Comparison of ENCODE assay signal across 27 cellular contexts in the genomic region with DNA sequence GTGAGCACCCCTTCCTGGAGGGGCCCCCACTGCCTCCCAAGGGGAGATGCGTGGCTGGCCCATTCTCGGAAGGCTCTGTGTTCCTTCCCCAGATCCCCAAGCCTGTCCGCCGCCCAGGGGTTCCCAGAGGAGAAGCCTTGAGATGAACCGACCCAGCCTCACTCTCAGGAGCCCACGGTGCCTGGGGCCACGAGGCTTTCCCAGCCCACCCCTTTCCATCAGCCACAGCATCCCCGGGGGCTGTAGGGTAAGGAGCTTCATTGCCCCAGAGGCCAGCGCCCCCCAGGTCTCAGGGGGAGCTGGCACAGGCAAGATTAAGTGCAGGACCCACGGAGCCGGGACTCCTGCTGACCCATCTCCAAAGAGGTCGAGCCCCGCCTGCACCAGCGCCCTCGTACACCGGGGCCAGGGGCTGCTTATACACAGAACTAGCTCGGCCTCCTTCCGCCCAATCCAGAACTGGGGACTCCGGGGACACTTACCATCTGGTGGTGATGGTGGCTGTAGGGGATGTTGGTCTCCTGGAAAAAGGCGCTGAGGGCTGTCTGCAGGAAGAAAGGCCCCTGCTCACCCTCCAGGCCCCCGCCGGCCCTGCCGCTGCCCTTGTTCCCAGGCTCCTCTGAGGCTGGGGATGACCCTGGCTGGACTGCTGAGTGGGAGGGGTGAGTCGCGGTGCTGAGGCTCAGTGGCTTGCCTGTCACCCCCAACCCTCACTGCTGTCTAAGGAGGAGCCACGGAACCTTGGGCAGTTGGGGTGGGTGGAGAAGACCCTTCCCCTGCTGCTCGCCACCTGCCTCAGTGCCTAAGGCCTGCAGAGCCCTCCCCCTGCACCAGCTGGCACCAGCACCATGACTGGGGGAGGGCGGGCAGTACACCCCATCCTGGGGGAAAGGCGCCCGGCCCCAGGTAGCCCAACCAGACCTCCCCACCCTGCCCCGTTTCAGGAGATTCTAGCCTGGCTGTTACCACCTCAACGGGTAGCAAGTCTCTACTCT. TPM values are rescaled to one million over a fixed set of nuclear protein-coding genes. Genes with fewer than 3 reads are reported as not detected.
"Had no signal": no experiment of that assay in that cellular context is flagged by ENCODE, and none has a peak within 500 bp of the region (broad histone marks: within the 10 kb centered on the region; RNA-seq: fewer than 3 reads in every experiment).

No MANE protein-coding gene starts in this region.

- H3K4me3 ChIP-seq: breast epithelium, coronary artery, heart left ventricle, thyroid gland had no signal

- H3K9me3 Mint-ChIP-seq: activated B cell treated with CpG ODN at 0.5 μM for 24 hours; activated T-cell treated with anti-CD3 and anti-CD28 coated beads, Interleukin-2, amount 50 U/mL, for 24 hours; activated T-helper 2 cell treated with anti-CD3 and anti-CD28 coated beads, Interferon-gamma antibody, Interleukin-2, Interleukin-4, amounts not matched to agents 10 μg/mL and 5 μg/mL and 100 μg/mL, durations not matched to agents 14 hours and 24 hours and 36 hours; natural killer cell treated with Interleukin-12 subunit alpha and Interleukin-12 subunit beta and Interleukin-15 and Interleukin-18, amount 100 ng/mL, for 72 hours; T-cell had no signal

- H3K36me3 Mint-ChIP-seq: activated naive CD8-positive, alpha-beta T cell; natural killer cell treated with Interleukin-12 subunit alpha and Interleukin-12 subunit beta and Interleukin-15 and Interleukin-18, amount 100 ng/mL, for 72 hours had no signal

- H3K9me3 ChIP-seq: breast epithelium, gastroesophageal sphincter, heart left ventricle, thyroid gland had no signal

- H3K27ac Mint-ChIP-seq: activated B cell treated with CpG ODN at 0.5 μM for 24 hours; activated CD4-positive, alpha-beta T cell treated with anti-CD3 and anti-CD28 coated beads for 36 hours; activated T-cell treated with anti-CD3 and anti-CD28 coated beads, Interleukin-2, amount 50 U/mL, for 24 hours; activated T-helper 2 cell treated with anti-CD3 and anti-CD28 coated beads, Interferon-gamma antibody, Interleukin-2, Interleukin-4, amounts not matched to agents 10 μg/mL and 5 μg/mL and 100 μg/mL, durations not matched to agents 14 hours and 24 hours and 36 hours; natural killer cell treated with Interleukin-12 subunit alpha and Interleukin-12 subunit beta and Interleukin-15 and Interleukin-18, amount 100 ng/mL, for 72 hours; T-cell had no signal

- H2AFZ ChIP-seq: parathyroid adenoma had no signal

- ATAC-seq: activated CD4-positive, alpha-beta T cell treated with anti-CD3 and anti-CD28 coated beads for 36 hours; gastroesophageal sphincter; heart left ventricle; left cardiac atrium; natural killer cell treated with Interleukin-12 subunit alpha and Interleukin-12 subunit beta and Interleukin-15 and Interleukin-18, amount 100 ng/mL, for 72 hours; sciatic nerve; stimulated activated naive CD8-positive, alpha-beta T cell treated with anti-CD3 and anti-CD28 coated beads, Interleukin-15, Interleukin-2, amounts not matched to agents 100 U/mL and 50 U/mL, for 24 hours; T-cell had no signal

- DNase-seq: activated B cell treated with CpG ODN at 0.5 μM for 24 hours; activated CD4-positive, alpha-beta T cell treated with anti-CD3 and anti-CD28 coated beads for 36 hours; activated CD4-positive, alpha-beta T cell treated with anti-CD3 and anti-CD28 coated beads, Interleukin-2, amount 50 U/mL, for 4 hours; activated CD8-positive, alpha-beta memory T cell treated with anti-CD3 and anti-CD28 coated beads for 24 hours; activated CD8-positive, alpha-beta memory T cell treated with anti-CD3 and anti-CD28 coated beads, Interleukin-2, amount 50 U/mL, for 4 hours; activated naive CD4-positive, alpha-beta T cell; activated T-cell treated with anti-CD3 and anti-CD28 coated beads, Interleukin-2, amount 50 U/mL, for 24 hours; amniotic stem cell; cerebellar nuclear complex; heart left ventricle; islet precursor cell; left cardiac atrium; stimulated activated CD4-positive, alpha-beta T cell treated with anti-CD3 and anti-CD28 coated beads, Interleukin-4, amount 100 ng/mL, for 1 hour; stimulated activated naive CD8-positive, alpha-beta T cell treated with anti-CD3 and anti-CD28 coated beads, Interleukin-15, Interleukin-2, amounts not matched to agents 100 U/mL and 50 U/mL, for 24 hours; T-cell; T-helper 9 cell; thyroid gland had no signal

- H3K27ac ChIP-seq: coronary artery, epithelial cell of prostate, parathyroid adenoma, thyroid gland had no signal

- H3K36me3 ChIP-seq: breast epithelium had no signal

- H3K9ac ChIP-seq: parathyroid adenoma had no signal

- H3K27me3 ChIP-seq: breast epithelium, gastroesophageal sphincter, heart left ventricle, thyroid gland had no signal

- H3K4me3 Mint-ChIP-seq: activated B cell treated with CpG ODN at 0.5 μM for 24 hours; activated CD4-positive, alpha-beta T cell treated with anti-CD3 and anti-CD28 coated beads for 36 hours; activated naive CD8-positive, alpha-beta T cell; activated T-cell treated with anti-CD3 and anti-CD28 coated beads, Interleukin-2, amount 50 U/mL, for 24 hours; natural killer cell treated with Interleukin-12 subunit alpha and Interleukin-12 subunit beta and Interleukin-15 and Interleukin-18, amount 100 ng/mL, for 72 hours; T-cell had no signal

- H3K27me3 Mint-ChIP-seq: activated B cell treated with CpG ODN at 0.5 μM for 24 hours; activated CD4-positive, alpha-beta T cell treated with anti-CD3 and anti-CD28 coated beads for 36 hours; activated naive CD8-positive, alpha-beta T cell; activated T-cell treated with anti-CD3 and anti-CD28 coated beads, Interleukin-2, amount 50 U/mL, for 24 hours; natural killer cell treated with Interleukin-12 subunit alpha and Interleukin-12 subunit beta and Interleukin-15 and Interleukin-18, amount 100 ng/mL, for 72 hours; T-cell had no signal

RNA-seq across cellular contexts. Expression of a gene that starts 54.2 kb away (rescaled TPM):
- total RNA-seq: activated T-helper 2 cell treated with anti-CD3 and anti-CD28 coated beads, Interferon-gamma antibody, Interleukin-2, Interleukin-4, amounts not matched to agents 10 μg/mL and 5 μg/mL and 100 μg/mL, durations not matched to agents 14 hours and 24 hours and 36 hours; breast epithelium; natural killer cell treated with Interleukin-12 subunit alpha and Interleukin-12 subunit beta and Interleukin-15 and Interleukin-18, amount 100 ng/mL, for 72 hours; ureter had no signal
